8 cellular contexts compared by ENCODE assay signal in the genomic region with DNA sequence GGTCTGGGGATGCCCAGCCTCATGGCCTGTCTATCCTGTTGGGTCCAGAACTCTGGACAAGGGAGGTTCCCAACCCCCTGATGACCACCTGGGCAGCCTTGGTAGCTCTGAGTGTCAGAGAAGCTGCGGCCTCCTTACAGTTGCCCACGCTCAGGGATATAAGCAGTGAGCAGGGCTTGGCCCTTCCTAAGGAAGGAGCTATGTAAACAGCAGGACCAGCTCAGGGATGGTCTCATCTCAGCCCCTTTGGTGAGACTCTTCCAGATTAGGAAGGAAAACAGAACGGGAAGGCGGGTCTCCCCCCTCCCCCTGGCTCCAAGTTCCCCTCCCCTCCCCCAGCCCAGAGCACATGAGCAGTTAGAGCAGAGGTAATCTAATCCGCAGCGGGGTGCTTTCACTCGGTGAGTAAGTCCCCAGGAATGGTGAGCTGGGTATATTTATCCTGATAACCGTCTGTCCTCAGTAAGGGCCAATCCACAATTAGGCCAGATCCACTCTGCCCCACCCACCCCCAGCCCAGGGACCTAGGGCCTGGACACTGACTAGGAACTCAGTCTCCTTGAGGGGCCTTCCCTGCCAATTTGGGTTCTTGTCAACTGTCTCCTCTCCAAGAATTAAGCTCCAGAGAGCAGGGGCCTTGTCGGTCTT. TPM values are rescaled to one million over a fixed set of nuclear protein-coding genes. Genes with fewer than 3 reads are reported as not detected.
DNase-seq lines count a peak whose midpoint lies in the region; ATAC-seq and TF ChIP-seq lines count a peak whose summit lies in the region.

No MANE protein-coding gene starts in this region.

- no peaks in the 10 kb centered on the region for H3K9me3 Mint-ChIP-seq in MCF 10A (ENCODE audit: unreplicated experiment)

- peak overlapping the region; percentile 86 for H3K27ac Mint-ChIP-seq in MCF 10A (ENCODE audit: low read depth, unreplicated experiment)

- H3K4me1 ChIP-seq in DND-41 (ENCODE audit: insufficient read depth, low read length) (peaks cover 33% of the 10 kb centered on the region), subcutaneous abdominal adipose tissue (ENCODE audit: control insufficient read depth in 5 of 5, insufficient read depth in 5 of 5, low read length in 5 of 5) (peaks cover 57 to 98% (median 90%) of the 10 kb centered on the region in 5 donors)

- H3K79me2 ChIP-seq in DND-41 (ENCODE audit: insufficient read depth, low read length): no peaks in the 10 kb centered on the region

- intact Hi-C loops in MCF 10A (cut with micrococcal nuclease): no loop called here

- no peak overlapping the region for H3K4me3 ChIP-seq in DND-41 (ENCODE audit: low read depth in 1 of 2, low read length in 2 of 2)
- H3K4me3 ChIP-seq in subcutaneous abdominal adipose tissue (ENCODE audit: low read depth in 1 of 5, low read length in 5 of 5): peak overlapping the region; percentile 17 to 39 (median 22)

- no peak for DNase-seq in DND-41
- DNase-seq in NCI-H2196 treated with DMSO at 0.1 percent for 48 hours (lab: John Stamatoyannopoulos, UW; ENCODE audit: unreplicated experiment): peak; percentile 54
- peak; percentile 86 for DNase-seq in MCF 10A (ENCODE audit: unreplicated experiment)
- peak; percentile 98 for DNase-seq in iris pigment epithelial cell (ENCODE audit: low read depth)
- no peak for DNase-seq in SKM-1 (lab: John Stamatoyannopoulos, UW; ENCODE audit: unreplicated experiment)
- DNase-seq in KBM-7: no peak

- peaks cover 7% of the 10 kb centered on the region; the same call in 1 of the 2 replicates for H4K20me1 ChIP-seq in DND-41 (ENCODE audit: insufficient read depth, low read length)

- in situ Hi-C loops in KBM-7 (cut with MboI; ENCODE audit: low pct_unique_long_range_greater_than_20kb, low sequenced_read_pairs): no loop called here

- BruUV-seq in MCF 10A (replicated peaks; lab: Mats Ljungman, UMichigan): no TSS peak

- H3K27ac ChIP-seq in DND-41 (ENCODE audit: low read length) (peak overlapping the region; percentile 37), subcutaneous abdominal adipose tissue (ENCODE audit: low read depth, low read length) (peak overlapping the region; percentile 94)

- H3K27me3 ChIP-seq in DND-41 (ENCODE audit: insufficient read depth, low read length, poor library complexity) (no peaks in the 10 kb centered on the region), subcutaneous abdominal adipose tissue (ENCODE audit: control insufficient read depth in 5 of 5, insufficient read depth in 4 of 5, low read length in 5 of 5) (no peaks in the 10 kb centered on the region)

- H3K36me3 ChIP-seq in DND-41 (ENCODE audit: insufficient read depth, low read length) (no peaks in the 10 kb centered on the region), subcutaneous abdominal adipose tissue (ENCODE audit: control insufficient read depth in 5 of 5, insufficient read depth in 5 of 5, low read length in 5 of 5) (peaks cover 0 to 11% (median 10%) of the 10 kb centered on the region in 5 donors)

- no peak overlapping the region for H2AFZ ChIP-seq in DND-41 (ENCODE audit: low read depth, low read length)

- ATAC-seq in DND-41 (ENCODE audit: insufficient read depth, low read depth): no peak
- no peak for ATAC-seq in GM19397 (IDR thresholded peaks at IDR 0.05; ENCODE audit: unreplicated experiment)

- H3K9me3 ChIP-seq in DND-41 (ENCODE audit: insufficient read depth, low read length, severe bottlenecking): no peaks in the 10 kb centered on the region
- no peaks in the 10 kb centered on the region for H3K9me3 ChIP-seq in subcutaneous abdominal adipose tissue (ENCODE audit: control insufficient read depth in 5 of 5, low read length in 5 of 5)

- TF ChIP-seq CTCF in DND-41 (IDR thresholded peaks at IDR 0.05; ENCODE audit: borderline replicate concordance, extremely low read depth, low read length, poor library complexity, severe bottlenecking) (no peak), MCF 10A (IDR thresholded peaks at IDR 0.05; ENCODE audit: unreplicated experiment) (no peak)

- peaks cover 43% of the 10 kb centered on the region for H3K36me3 Mint-ChIP-seq in MCF 10A (ENCODE audit: insufficient read depth, unreplicated experiment)

- no peaks in the 10 kb centered on the region for H3K27me3 Mint-ChIP-seq in MCF 10A (ENCODE audit: insufficient read depth, unreplicated experiment)

- no peak overlapping the region for H3K9ac ChIP-seq in DND-41 (ENCODE audit: low read depth, low read length)
- H3K9ac ChIP-seq in subcutaneous abdominal adipose tissue (ENCODE audit: low read length in 5 of 5): peak overlapping the region; percentile 37 to 70 (median 56)

- CTCF ChIA-PET in MCF 10A (lab: Yijun Ruan, JAX): interaction anchor here (0.6 to 12.4 kb wide), 10 partner anchors 12 to 72 kb away, joined by 3 to 454 read pairs (median 4); a partner anchor contains a TSS

- H3K4me2 ChIP-seq in DND-41 (ENCODE audit: insufficient read depth, low read length): peak overlapping the region; percentile 3; the same call in 1 of the 2 replicates

- peaks cover 74% of the 10 kb centered on the region for H3K4me1 Mint-ChIP-seq in MCF 10A (ENCODE audit: insufficient read depth, unreplicated experiment)

- peak overlapping the region; percentile 61 for H3K4me3 Mint-ChIP-seq in MCF 10A (ENCODE audit: unreplicated experiment)

- POLR2A ChIA-PET in MCF 10A (lab: Yijun Ruan, JAX): interaction anchor here (0.6 to 17.7 kb wide), 13 partner anchors 10 to 563 kb away, joined by 3 to 549 read pairs (median 4); a partner anchor contains a TSS

RNA-seq across cellular contexts. Expression of a gene that starts 29.5 kb away (rescaled TPM):
- total RNA-seq in MCF 10A (2022): 2,870 and 3,181 TPM in 2 replicates

RNA-seq across cellular contexts. Expression of a gene that starts 35.1 kb away (rescaled TPM):
- total RNA-seq in MCF 10A (2022): 216 and 256 TPM in 2 replicates

RNA-seq across cellular contexts. Expression of a gene that starts 35.9 kb away (rescaled TPM):
- total RNA-seq in MCF 10A (2022): 116 and 117 TPM in 2 replicates

Comparison
In these comparisons a context has a peak if more than half of its experiments do, and no peak if none do; other contexts are left out.
1. DNase-seq: peak in NCI-H2196 treated with DMSO at 0.1 percent for 48 hours (single experiment), MCF 10A (single experiment) and iris pigment epithelial cell (single experiment); none in DND-41 (single experiment), SKM-1 (single experiment) and KBM-7 (single experiment).
2. H3K4me3 ChIP-seq: peak in subcutaneous abdominal adipose tissue (5 of 5); none in DND-41 (0 of 2).